43 cellular contexts compared by ENCODE assay signal in the genomic region with DNA sequence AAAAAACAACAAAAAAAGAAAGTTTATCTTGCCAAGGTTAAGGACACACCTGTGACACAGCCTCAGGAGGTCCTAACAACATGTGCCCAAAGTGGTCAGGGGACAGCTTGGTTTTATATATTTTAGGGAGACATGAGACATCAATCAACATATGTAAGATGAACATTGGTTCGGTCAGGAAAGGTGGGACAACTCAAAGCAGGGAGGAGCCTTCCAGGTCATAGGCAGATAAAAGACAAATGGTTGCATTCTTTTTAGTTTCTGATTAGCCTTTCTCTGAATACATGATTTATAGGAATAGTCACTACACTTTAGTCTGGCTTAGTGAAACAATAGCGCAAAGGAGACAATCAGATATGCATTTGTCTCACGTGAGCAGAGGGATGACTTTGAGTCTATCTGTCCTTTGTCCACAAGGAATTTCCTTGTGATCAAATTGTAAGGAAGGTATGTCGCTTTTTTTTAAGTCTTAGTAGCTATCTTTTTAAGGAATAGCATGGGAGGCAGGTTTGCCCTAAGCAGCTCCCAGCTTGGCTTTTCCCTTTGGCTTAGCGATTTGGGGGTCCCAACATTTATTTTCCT. TPM values are rescaled to one million over a fixed set of nuclear protein-coding genes. Genes with fewer than 3 reads are reported as not detected.
"Had no signal": no experiment of that assay in that cellular context is flagged by ENCODE, and none has a peak within 500 bp of the region (broad histone marks: within the 10 kb centered on the region; RNA-seq: fewer than 3 reads in every experiment).

No MANE protein-coding gene starts in this region.

- H3K36me3 ChIP-seq: adrenal gland, ascending aorta, brain microvascular endothelial cell, breast epithelium, cardiac muscle cell had no signal

- H3K27ac ChIP-seq: adrenal gland, ascending aorta, body of pancreas, brain microvascular endothelial cell, breast epithelium, cardiac muscle cell had no signal

- H3K27me3 ChIP-seq: adrenal gland, ascending aorta, body of pancreas, brain microvascular endothelial cell, breast epithelium, cardiac muscle cell had no signal

- H3K27ac Mint-ChIP-seq: activated naive CD4-positive, alpha-beta T cell treated with anti-CD3 and anti-CD28 coated beads for 36 hours; activated naive CD4-positive, alpha-beta T cell treated with anti-CD3 and anti-CD28 coated beads, Interleukin-2, amount 10 ng/mL, durations not matched to agents 7 days and 5 days; activated naive CD4-positive, alpha-beta T cell treated with anti-CD3 and anti-CD28 coated beads, Interleukin-2, amount 50 U/mL, for 24 hours; activated naive CD4-positive, alpha-beta T cell treated with anti-CD3 and anti-CD28 coated beads, Interleukin-2, amount 50 U/mL, for 72 hours; activated naive CD8-positive, alpha-beta T cell; activated naive CD8-positive, alpha-beta T cell treated with anti-CD3 and anti-CD28 coated beads for 36 hours; activated naive CD8-positive, alpha-beta T cell treated with anti-CD3 and anti-CD28 coated beads, Interleukin-2, amount 10 ng/mL, durations not matched to agents 7 days and 5 days; activated naive CD8-positive, alpha-beta T cell treated with anti-CD3 and anti-CD28 coated beads, Interleukin-2, amount 50 U/mL, for 24 hours; activated T-cell treated with anti-CD3 and anti-CD28 coated beads, Interleukin-2, amount 50 U/mL, for 24 hours; activated T-cell treated with anti-CD3 and anti-CD28 coated beads, Interleukin-2, amount 50 U/mL, for 72 hours; activated T-helper 1 cell treated with anti-CD3 and anti-CD28 coated beads, Interleukin-12 subunit alpha, Interleukin-12 subunit beta, Interleukin-2, Interleukin-4 antibody, amounts not matched to agents 30 ng/mL and 10 ng/mL and 1 ng/mL, durations not matched to agents 14 hours and 24 hours and 36 hours; activated T-helper 17 cell treated with anti-CD3 and anti-CD28 coated beads, Interleukin-2, amount 50 U/mL, for 72 hours; activated T-helper 2 cell treated with anti-CD3 and anti-CD28 coated beads, Interferon-gamma antibody, Interleukin-2, Interleukin-4, amounts not matched to agents 10 μg/mL and 5 μg/mL and 100 μg/mL, durations not matched to agents 14 hours and 24 hours and 36 hours had no signal

- H3K4me3 Mint-ChIP-seq: activated naive CD4-positive, alpha-beta T cell treated with anti-CD3 and anti-CD28 coated beads for 36 hours; activated naive CD4-positive, alpha-beta T cell treated with anti-CD3 and anti-CD28 coated beads, Interleukin-2, amount 10 ng/mL, durations not matched to agents 7 days and 5 days; activated naive CD4-positive, alpha-beta T cell treated with anti-CD3 and anti-CD28 coated beads, Interleukin-2, amount 50 U/mL, for 24 hours; activated naive CD8-positive, alpha-beta T cell; activated naive CD8-positive, alpha-beta T cell treated with anti-CD3 and anti-CD28 coated beads for 36 hours; activated naive CD8-positive, alpha-beta T cell treated with anti-CD3 and anti-CD28 coated beads, Interleukin-2, amount 10 ng/mL, durations not matched to agents 7 days and 5 days; activated naive CD8-positive, alpha-beta T cell treated with anti-CD3 and anti-CD28 coated beads, Interleukin-2, amount 50 U/mL, for 24 hours; activated T-cell treated with anti-CD3 and anti-CD28 coated beads, Interleukin-2, amount 50 U/mL, for 24 hours; activated T-cell treated with anti-CD3 and anti-CD28 coated beads, Interleukin-2, amount 50 U/mL, for 4 hours; activated T-cell treated with anti-CD3 and anti-CD28 coated beads, Interleukin-2, amount 50 U/mL, for 72 hours; activated T-helper 1 cell treated with anti-CD3 and anti-CD28 coated beads, Interleukin-12 subunit alpha, Interleukin-12 subunit beta, Interleukin-2, Interleukin-4 antibody, amounts not matched to agents 30 ng/mL and 10 ng/mL and 1 ng/mL, durations not matched to agents 14 hours and 24 hours and 36 hours; activated T-helper 17 cell treated with anti-CD3 and anti-CD28 coated beads, Interleukin-2, amount 50 U/mL, for 72 hours; brain; central memory CD8-positive, alpha-beta T cell had no signal

- H3K4me3 ChIP-seq: adrenal gland, ascending aorta, body of pancreas, breast epithelium, cardiac muscle cell had no signal

- H3K4me1 Mint-ChIP-seq: activated naive CD4-positive, alpha-beta T cell treated with anti-CD3 and anti-CD28 coated beads, Interleukin-2, amount 10 ng/mL, durations not matched to agents 7 days and 5 days; activated naive CD4-positive, alpha-beta T cell treated with anti-CD3 and anti-CD28 coated beads, Interleukin-2, amount 50 U/mL, for 24 hours; activated naive CD8-positive, alpha-beta T cell treated with anti-CD3 and anti-CD28 coated beads for 36 hours; activated naive CD8-positive, alpha-beta T cell treated with anti-CD3 and anti-CD28 coated beads, Interleukin-2, amount 50 U/mL, for 24 hours; activated T-helper 17 cell treated with anti-CD3 and anti-CD28 coated beads, Interleukin-2, amount 50 U/mL, for 72 hours; central memory CD8-positive, alpha-beta T cell had no signal

- H3K9me3 Mint-ChIP-seq: activated naive CD4-positive, alpha-beta T cell treated with anti-CD3 and anti-CD28 coated beads for 36 hours; activated naive CD4-positive, alpha-beta T cell treated with anti-CD3 and anti-CD28 coated beads, Interleukin-2, amount 10 ng/mL, durations not matched to agents 7 days and 5 days; activated naive CD4-positive, alpha-beta T cell treated with anti-CD3 and anti-CD28 coated beads, Interleukin-2, amount 50 U/mL, for 24 hours; activated naive CD4-positive, alpha-beta T cell treated with anti-CD3 and anti-CD28 coated beads, Interleukin-2, amount 50 U/mL, for 72 hours; activated naive CD8-positive, alpha-beta T cell treated with anti-CD3 and anti-CD28 coated beads for 36 hours; activated naive CD8-positive, alpha-beta T cell treated with anti-CD3 and anti-CD28 coated beads, Interleukin-2, amount 10 ng/mL, durations not matched to agents 7 days and 5 days; activated naive CD8-positive, alpha-beta T cell treated with anti-CD3 and anti-CD28 coated beads, Interleukin-2, amount 50 U/mL, for 24 hours; activated T-cell treated with anti-CD3 and anti-CD28 coated beads, Interleukin-2, amount 50 U/mL, for 24 hours; activated T-cell treated with anti-CD3 and anti-CD28 coated beads, Interleukin-2, amount 50 U/mL, for 4 hours; activated T-cell treated with anti-CD3 and anti-CD28 coated beads, Interleukin-2, amount 50 U/mL, for 72 hours; activated T-helper 1 cell treated with anti-CD3 and anti-CD28 coated beads, Interleukin-12 subunit alpha, Interleukin-12 subunit beta, Interleukin-2, Interleukin-4 antibody, amounts not matched to agents 30 ng/mL and 10 ng/mL and 1 ng/mL, durations not matched to agents 14 hours and 24 hours and 36 hours; activated T-helper 17 cell treated with anti-CD3 and anti-CD28 coated beads, Interleukin-2, amount 50 U/mL, for 72 hours; activated T-helper 2 cell treated with anti-CD3 and anti-CD28 coated beads, Interferon-gamma antibody, Interleukin-2, Interleukin-4, amounts not matched to agents 10 μg/mL and 5 μg/mL and 100 μg/mL, durations not matched to agents 14 hours and 24 hours and 36 hours; brain; central memory CD8-positive, alpha-beta T cell had no signal

- H3K4me1 ChIP-seq: breast epithelium had no signal

- FAIRE-seq: astrocyte, bronchial epithelial cell had no signal

- ATAC-seq: activated naive CD4-positive, alpha-beta T cell treated with anti-CD3 and anti-CD28 coated beads, Interleukin-2, amount 50 U/mL, for 72 hours; activated naive CD8-positive, alpha-beta T cell treated with anti-CD3 and anti-CD28 coated beads, Interleukin-2, amount 50 U/mL, for 24 hours; activated T-cell treated with anti-CD3 and anti-CD28 coated beads, Interleukin-2, amount 50 U/mL, for 4 hours; activated T-cell treated with anti-CD3 and anti-CD28 coated beads, Interleukin-2, amount 50 U/mL, for 72 hours; activated T-helper 17 cell treated with anti-CD3 and anti-CD28 coated beads, Interleukin-2, amount 50 U/mL, for 72 hours; body of pancreas had no signal

- DNase-seq: activated effector memory CD4-positive, alpha-beta T cell treated with anti-CD3 and anti-CD28 coated beads, Interleukin-2, amount 50 U/mL, for 16 hours; activated effector memory CD4-positive, alpha-beta T cell treated with Interleukin-2 at 50 U/mL for 16 hours; activated gamma-delta T cell; activated gamma-delta T cell treated with Interleukin-2 at 50 U/mL for 16 hours; activated naive CD4-positive, alpha-beta T cell; activated naive CD4-positive, alpha-beta T cell treated with anti-CD3 and anti-CD28 coated beads for 36 hours; activated naive CD4-positive, alpha-beta T cell treated with anti-CD3 and anti-CD28 coated beads, Interleukin-2, amount 10 ng/mL, durations not matched to agents 7 days and 5 days; activated naive CD4-positive, alpha-beta T cell treated with anti-CD3 and anti-CD28 coated beads, Interleukin-2, amount 50 U/mL, for 16 hours; activated naive CD4-positive, alpha-beta T cell treated with Interleukin-2 at 50 U/mL for 16 hours; activated naive CD8-positive, alpha-beta T cell treated with anti-CD3 and anti-CD28 coated beads for 36 hours; activated naive CD8-positive, alpha-beta T cell treated with anti-CD3 and anti-CD28 coated beads, Interleukin-2, amount 10 ng/mL, durations not matched to agents 7 days and 5 days; activated naive CD8-positive, alpha-beta T cell treated with anti-CD3 and anti-CD28 coated beads, Interleukin-2, amount 50 U/mL, for 24 hours; activated T-cell treated with anti-CD3 and anti-CD28 coated beads, Interleukin-2, amount 50 U/mL, for 1 hour; activated T-cell treated with anti-CD3 and anti-CD28 coated beads, Interleukin-2, amount 50 U/mL, for 24 hours; activated T-cell treated with anti-CD3 and anti-CD28 coated beads, Interleukin-2, amount 50 U/mL, for 4 hours; activated T-cell treated with anti-CD3 and anti-CD28 coated beads, Interleukin-2, amount 50 U/mL, for 48 hours; activated T-cell treated with anti-CD3 and anti-CD28 coated beads, Interleukin-2, amount 50 U/mL, for 72 hours; adrenal gland; amniotic stem cell; amygdala; anterior cingulate cortex; aorta; body of pancreas; brain microvascular endothelial cell; caudate nucleus; central memory CD4-positive, alpha-beta T cell; cerebellar nuclear complex had no signal

- H3K36me3 Mint-ChIP-seq: activated naive CD4-positive, alpha-beta T cell treated with anti-CD3 and anti-CD28 coated beads, Interleukin-2, amount 10 ng/mL, durations not matched to agents 7 days and 5 days; activated naive CD4-positive, alpha-beta T cell treated with anti-CD3 and anti-CD28 coated beads, Interleukin-2, amount 50 U/mL, for 24 hours; activated naive CD4-positive, alpha-beta T cell treated with anti-CD3 and anti-CD28 coated beads, Interleukin-2, amount 50 U/mL, for 72 hours; activated naive CD8-positive, alpha-beta T cell; activated naive CD8-positive, alpha-beta T cell treated with anti-CD3 and anti-CD28 coated beads for 36 hours; activated naive CD8-positive, alpha-beta T cell treated with anti-CD3 and anti-CD28 coated beads, Interleukin-2, amount 10 ng/mL, durations not matched to agents 7 days and 5 days; brain had no signal

- H3K9me3 ChIP-seq: adrenal gland, ascending aorta, body of pancreas, breast epithelium had no signal

- H3K27me3 Mint-ChIP-seq: activated naive CD4-positive, alpha-beta T cell treated with anti-CD3 and anti-CD28 coated beads, Interleukin-2, amount 50 U/mL, for 24 hours; brain had no signal

RNA-seq across cellular contexts. Expression of a gene that starts 23.3 kb away (rescaled TPM):
- total RNA-seq: activated naive CD4-positive, alpha-beta T cell treated with anti-CD3 and anti-CD28 coated beads for 36 hours; activated naive CD4-positive, alpha-beta T cell treated with anti-CD3 and anti-CD28 coated beads, Interleukin-2, amount 50 U/mL, for 72 hours; activated naive CD8-positive, alpha-beta T cell treated with anti-CD3 and anti-CD28 coated beads for 36 hours; activated naive CD8-positive, alpha-beta T cell treated with anti-CD3 and anti-CD28 coated beads, Interleukin-2, amount 10 ng/mL, durations not matched to agents 7 days and 5 days; activated T-cell treated with anti-CD3 and anti-CD28 coated beads, Interleukin-2, amount 50 U/mL, for 4 hours; activated T-cell treated with anti-CD3 and anti-CD28 coated beads, Interleukin-2, amount 50 U/mL, for 72 hours; activated T-helper 1 cell treated with anti-CD3 and anti-CD28 coated beads, Interleukin-12 subunit alpha, Interleukin-12 subunit beta, Interleukin-2, Interleukin-4 antibody, amounts not matched to agents 30 ng/mL and 10 ng/mL and 1 ng/mL, durations not matched to agents 14 hours and 24 hours and 36 hours; activated T-helper 17 cell treated with anti-CD3 and anti-CD28 coated beads, Interleukin-2, amount 50 U/mL, for 72 hours; activated T-helper 2 cell treated with anti-CD3 and anti-CD28 coated beads, Interferon-gamma antibody, Interleukin-2, Interleukin-4, amounts not matched to agents 10 μg/mL and 5 μg/mL and 100 μg/mL, durations not matched to agents 14 hours and 24 hours and 36 hours; aorta; ascending aorta; astrocyte; body of pancreas; breast epithelium; bronchial epithelial cell; cerebellum; chondrocyte had no signal
- polyA plus RNA-seq: adipose tissue, adrenal gland, aorta had no signal
